9 cellular contexts compared by ENCODE assay signal in genomic region chr9:88593537-88594185, GRCh38. TPM values are rescaled to one million over a fixed set of nuclear protein-coding genes. Genes with fewer than 3 reads are reported as not detected.
DNase-seq lines count a peak whose midpoint lies in the region; ATAC-seq and TF ChIP-seq lines count a peak whose summit lies in the region.
"Had no signal": no experiment of that assay in that cellular context is flagged by ENCODE, and none has a peak within 500 bp of the region (broad histone marks: within the 10 kb centered on the region; RNA-seq: fewer than 3 reads in every experiment).

No MANE protein-coding gene starts in this region.

- CTCF ChIA-PET in CD4-positive, alpha-beta memory T cell (lab: Charles Lee; ENCODE audit: partially characterized antibody): interaction anchor here (0.9 to 1.6 kb wide), 5 partner anchors 9 to 685 kb away, joined by 3 to 10 read pairs (median 4); no protein-coding TSS in a partner anchor
- CTCF ChIA-PET in T-cell (lab: Charles Lee): interaction anchor here in 1 of 2 donors (1.0 kb wide), 1 partner anchor 407 kb away, joined by 3 read pairs; no protein-coding TSS in a partner anchor

- H3K36me3 ChIP-seq in CD4-positive, alpha-beta memory T cell (ENCODE audit: insufficient read depth, low read length): no peaks in the 10 kb centered on the region

- no peaks in the 10 kb centered on the region for H3K4me1 ChIP-seq in CD4-positive, alpha-beta memory T cell (ENCODE audit: insufficient read depth, low read length)

- H3K27me3 ChIP-seq in CD4-positive, alpha-beta memory T cell (ENCODE audit: insufficient read depth, low read length): peaks cover 9% of the 10 kb centered on the region

- H3K4me3 Mint-ChIP-seq in CD4-positive, alpha-beta memory T cell: no peak overlapping the region
- H3K4me3 Mint-ChIP-seq in T-cell: no peak overlapping the region

- H3K4me3 ChIP-seq in CD4-positive, alpha-beta memory T cell (ENCODE audit: low read length in 2 of 2): no peak overlapping the region
- H3K4me3 ChIP-seq in cardiac fibroblast (replicated peaks in 1 of 2; ENCODE audit: low read depth in 2 of 2, low read length in 2 of 2): no peak overlapping the region

- DNase-seq in CD4-positive, alpha-beta memory T cell: peak in 4 of 5 donors; percentile 39 to 47 (median 44)
- DNase-seq in GM19240 (ENCODE audit: insufficient read length, low spot score): peak; percentile 35
- DNase-seq in T-cell: peak in 29 of 34 experiments; percentile 8 to 59 (median 39)
- DNase-seq in cardiac fibroblast (ENCODE audit: low read depth in 2 of 2): peak; percentile 83 to 84
- peak; percentile 59 to 77 for DNase-seq in lung microvascular endothelial cell (ENCODE audit: low read depth in 2 of 2)
- DNase-seq in stimulated activated naive CD4-positive, alpha-beta T cell (lab: John Stamatoyannopoulos, UW): peak; percentile 1 to 72 (median 38)

- H3K9me3 Mint-ChIP-seq in CD4-positive, alpha-beta memory T cell: no peaks in the 10 kb centered on the region
- no peaks in the 10 kb centered on the region for H3K9me3 Mint-ChIP-seq in T-cell

- H3K4me1 Mint-ChIP-seq in CD4-positive, alpha-beta memory T cell: peaks cover 0 to 4% (median 0%) of the 10 kb centered on the region in 4 donors
- H3K4me1 Mint-ChIP-seq in T-cell: peaks cover 0 to 5% (median 4%) of the 10 kb centered on the region in 3 donors

- intact Hi-C loops in CD4-positive, alpha-beta memory T cell (cut with micrococcal nuclease): loop anchor here (1.0 kb wide), 1 partner anchor 408 kb away; no protein-coding TSS in a partner anchor

- no peak overlapping the region for H3K27ac ChIP-seq in CD4-positive, alpha-beta memory T cell (ENCODE audit: low read depth, low read length)

- peaks cover 8 to 25% of the 10 kb centered on the region in 2 donors for H3K27me3 Mint-ChIP-seq in CD4-positive, alpha-beta memory T cell
- peaks cover 19 to 26% of the 10 kb centered on the region in 2 donors for H3K27me3 Mint-ChIP-seq in T-cell

- H3K36me3 Mint-ChIP-seq in CD4-positive, alpha-beta memory T cell: no peaks in the 10 kb centered on the region
- H3K36me3 Mint-ChIP-seq in T-cell: no peaks in the 10 kb centered on the region

- ATAC-seq in HG03558 (IDR thresholded peaks at IDR 0.05; ENCODE audit: extremely low read depth, unreplicated experiment) (peak; percentile 81), T-cell (replicated peaks in 1 of 4) (peak in 3 of 4 experiments; percentile 53 to 55 (median 55)), HG02970 (IDR thresholded peaks at IDR 0.05; ENCODE audit: low FRiP score, unreplicated experiment) (no peak)

- TF ChIP-seq CTCF in cardiac fibroblast (IDR thresholded peaks at IDR 0.05; ENCODE audit: low read depth, low read length): peak; percentile 70

- POLR2A ChIA-PET in CD4-positive, alpha-beta memory T cell (lab: Charles Lee; ENCODE audit: partially characterized antibody): no interaction called here
- POLR2A ChIA-PET in T-cell (lab: Charles Lee): no interaction called here

- peak overlapping the region in 1 of 7 donors; percentile 12 for H3K27ac Mint-ChIP-seq in CD4-positive, alpha-beta memory T cell
- H3K27ac Mint-ChIP-seq in T-cell: no peak overlapping the region

- no peaks in the 10 kb centered on the region for H3K9me3 ChIP-seq in CD4-positive, alpha-beta memory T cell (ENCODE audit: control insufficient read depth in 1 of 2, low read length in 2 of 2)

RNA-seq across cellular contexts. Expression of gene NXNL2, which starts 58.7 kb away (rescaled TPM):
- total RNA-seq in CD4-positive, alpha-beta memory T cell: not detected
- polyA plus RNA-seq in CD4-positive, alpha-beta memory T cell: not detected
- total RNA-seq in T-cell (not detected), lung microvascular endothelial cell (under 0.01 and 0.79 TPM in 2 replicates)
- total RNA-seq: T-helper 1 cell treated with Interleukin-12 subunit alpha and Interleukin-12 subunit beta and Interleukin-4 antibody, amounts not matched to agents 30 ng/mL and 1 ng/mL, for 36 hours had no signal
